Comparison of ENCODE assay signal across 1 cellular context in the genomic region with DNA sequence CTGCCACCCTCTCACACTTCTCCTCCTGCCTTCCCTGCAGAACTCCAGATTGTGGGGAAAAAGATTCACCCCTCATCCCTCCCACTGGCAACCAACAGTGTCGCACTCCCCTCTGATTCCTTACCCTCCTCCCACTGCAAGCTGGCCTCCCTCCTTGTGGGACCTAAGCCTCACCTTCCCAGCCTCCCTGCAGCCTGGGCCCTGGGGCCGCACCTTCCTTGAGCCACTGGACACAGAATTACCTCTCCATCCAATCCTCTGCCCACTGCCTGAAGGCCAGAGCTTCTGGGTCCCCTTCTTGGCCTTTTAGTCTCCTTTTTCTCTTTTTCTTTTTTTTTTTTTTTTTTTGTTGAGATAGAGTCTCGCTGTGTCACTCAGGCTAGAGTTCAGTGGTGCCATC.
TF ChIP-seq lines count a peak whose summit lies in the region.

No MANE protein-coding gene starts in this region.

TF ChIP-seq in GM12891, 5 proteins besides CTCF, POLR2A, EP300 and RAD21 (continued from another document):
- TF ChIP-seq POLR2AphosphoS5 (IDR thresholded peaks at IDR 0.05; ENCODE audit: low read depth, low read length) = no peak
